12 cellular contexts compared by ENCODE assay signal in the genomic region with DNA sequence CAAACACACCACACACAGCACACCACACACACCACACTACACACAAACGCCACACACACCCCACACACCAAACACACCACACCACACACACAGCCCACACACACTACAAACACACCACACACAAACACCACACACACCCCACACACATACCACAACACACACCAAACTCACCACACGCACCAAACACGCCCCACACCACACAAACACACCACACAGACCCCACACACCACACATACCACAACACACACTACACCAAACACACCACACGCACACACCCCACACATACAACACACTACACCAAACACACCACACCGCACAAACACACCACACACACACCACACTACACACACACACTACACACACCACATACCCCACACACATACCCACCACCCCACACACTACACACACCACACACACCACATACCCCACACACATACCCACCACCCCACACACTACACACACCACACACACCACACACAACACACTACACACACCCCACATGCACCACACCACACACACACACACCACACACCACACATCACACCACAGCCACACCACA.
DNase-seq lines count a peak whose midpoint lies in the region; TF ChIP-seq lines count a peak whose summit lies in the region.
"Had no signal": no experiment of that assay in that cellular context is flagged by ENCODE, and none has a peak within 500 bp of the region (broad histone marks: within the 10 kb centered on the region; RNA-seq: fewer than 3 reads in every experiment).

No MANE protein-coding gene starts in this region.

- intact Hi-C loops in activated CD4-positive, alpha-beta memory T cell treated with anti-CD3 and anti-CD28 coated beads for 36 hours (cut with micrococcal nuclease) = loop anchor here (10.0 kb wide), 1 partner anchor 188 kb away; no protein-coding TSS in a partner anchor
- intact Hi-C loops in stomach (cut with DNase I; ENCODE audit: low total_unique reads) = no loop called here

- H3K27ac Mint-ChIP-seq in activated CD4-positive, alpha-beta memory T cell treated with anti-CD3 and anti-CD28 coated beads for 36 hours = no peak overlapping the region
- H3K27ac Mint-ChIP-seq in activated CD4-positive, alpha-beta memory T cell treated with anti-CD3 and anti-CD28 coated beads, Interleukin-2, amount 10 ng/mL, durations not matched to agents 7 days and 5 days = no peak overlapping the region
- H3K27ac Mint-ChIP-seq in activated naive CD8-positive, alpha-beta T cell treated with anti-CD3 and anti-CD28 coated beads for 36 hours = peak overlapping the region; percentile 28
- peak overlapping the region; percentile 80 to 95 (median 90) for H3K27ac Mint-ChIP-seq in immature natural killer cell

- no peaks in the 10 kb centered on the region for H3K9me3 Mint-ChIP-seq in activated CD4-positive, alpha-beta memory T cell treated with anti-CD3 and anti-CD28 coated beads for 36 hours
- H3K9me3 Mint-ChIP-seq in activated CD4-positive, alpha-beta memory T cell treated with anti-CD3 and anti-CD28 coated beads, Interleukin-2, amount 10 ng/mL, durations not matched to agents 7 days and 5 days = no peaks in the 10 kb centered on the region
- peaks cover 12% of the 10 kb centered on the region for H3K9me3 Mint-ChIP-seq in activated naive CD8-positive, alpha-beta T cell treated with anti-CD3 and anti-CD28 coated beads for 36 hours
- H3K9me3 Mint-ChIP-seq in immature natural killer cell = peaks cover 0 to 3% (median 0%) of the 10 kb centered on the region in 6 donors

- POLR2A ChIA-PET in activated CD4-positive, alpha-beta memory T cell treated with anti-CD3 and anti-CD28 coated beads for 36 hours (lab: Charles Lee) = no interaction called here
- POLR2A ChIA-PET in activated CD4-positive, alpha-beta memory T cell treated with anti-CD3 and anti-CD28 coated beads, Interleukin-2, amount 10 ng/mL, durations not matched to agents 7 days and 5 days (lab: Charles Lee) = interaction anchor here (0.7 kb wide), 1 partner anchor 151 kb away, joined by 3 read pairs; a partner anchor contains a TSS

- peaks cover 0 to 33% (median 19%) of the 10 kb centered on the region in 3 donors for H3K27me3 ChIP-seq in stomach

- H3K27ac ChIP-seq in stomach = peak overlapping the region in 3 of 5 donors; percentile 39 to 66 (median 64)
- H3K27ac ChIP-seq: A549 had no signal

- 82 to 98% (median 94%) methylated on average over 5 of the region's 5 CpGs for WGBS in stomach, 5 donors

- no peak for DNase-seq in activated CD4-positive, alpha-beta memory T cell treated with anti-CD3 and anti-CD28 coated beads for 36 hours
- DNase-seq in activated CD4-positive, alpha-beta memory T cell treated with anti-CD3 and anti-CD28 coated beads, Interleukin-2, amount 10 ng/mL, durations not matched to agents 7 days and 5 days = no peak
- no peak for DNase-seq in activated naive CD8-positive, alpha-beta T cell treated with anti-CD3 and anti-CD28 coated beads for 36 hours
- peak in 1 of 3 donors; percentile 48 for DNase-seq in immature natural killer cell
- no peak for DNase-seq in stomach
- DNase-seq in NCI-H1436 (lab: John Stamatoyannopoulos, UW) = no peak
- DNase-seq in activated CD4-positive, alpha-beta T cell treated with anti-CD3 and anti-CD28 coated beads, Interleukin-2, amount 50 U/mL, for 4 hours = no peak
- DNase-seq in Ammon's horn (ENCODE audit: low spot score) = no peak
- DNase-seq: activated CD4-positive, CD25-positive, alpha-beta regulatory T cell treated with anti-CD3 and anti-CD28 coated beads, Interleukin-2, amount 50 U/mL, for 72 hours; NCI-H748 treated with DMSO at 0.1 percent for 48 hours had no signal

- CTCF ChIA-PET in activated CD4-positive, alpha-beta memory T cell treated with anti-CD3 and anti-CD28 coated beads for 36 hours (lab: Charles Lee) = interaction anchor here (0.6 to 1.1 kb wide), 5 partner anchors 20 to 523 kb away, joined by 3 to 4 read pairs (median 3); no protein-coding TSS in a partner anchor
- CTCF ChIA-PET in activated CD4-positive, alpha-beta memory T cell treated with anti-CD3 and anti-CD28 coated beads, Interleukin-2, amount 10 ng/mL, durations not matched to agents 7 days and 5 days (lab: Charles Lee) = interaction anchor here (1.2 kb wide), 1 partner anchor 153 kb away, joined by 4 read pairs; no protein-coding TSS in a partner anchor

- no peak for TF ChIP-seq CTCF in stomach (IDR thresholded peaks at IDR 0.05)

- peak overlapping the region; percentile 37 to 46 (median 46) for H3K4me3 ChIP-seq in stomach
- H3K4me3 ChIP-seq: A549 had no signal

- H3K36me3 ChIP-seq in stomach = no peaks in the 10 kb centered on the region
- H3K36me3 ChIP-seq: gastroesophageal sphincter had no signal

- H3K4me3 Mint-ChIP-seq in activated CD4-positive, alpha-beta memory T cell treated with anti-CD3 and anti-CD28 coated beads for 36 hours = peak overlapping the region; percentile 45
- H3K4me3 Mint-ChIP-seq in activated CD4-positive, alpha-beta memory T cell treated with anti-CD3 and anti-CD28 coated beads, Interleukin-2, amount 10 ng/mL, durations not matched to agents 7 days and 5 days = no peak overlapping the region
- H3K4me3 Mint-ChIP-seq in activated naive CD8-positive, alpha-beta T cell treated with anti-CD3 and anti-CD28 coated beads for 36 hours = peak overlapping the region; percentile 32
- peak overlapping the region; percentile 74 to 90 (median 78) for H3K4me3 Mint-ChIP-seq in immature natural killer cell

- H3K4me1 Mint-ChIP-seq in activated CD4-positive, alpha-beta memory T cell treated with anti-CD3 and anti-CD28 coated beads for 36 hours (ENCODE audit: low read depth) = peaks cover 26% of the 10 kb centered on the region
- peaks cover 43% of the 10 kb centered on the region for H3K4me1 Mint-ChIP-seq in activated CD4-positive, alpha-beta memory T cell treated with anti-CD3 and anti-CD28 coated beads, Interleukin-2, amount 10 ng/mL, durations not matched to agents 7 days and 5 days
- H3K4me1 Mint-ChIP-seq in activated naive CD8-positive, alpha-beta T cell treated with anti-CD3 and anti-CD28 coated beads for 36 hours = peaks cover 39% of the 10 kb centered on the region
- peaks cover 61 to 67% of the 10 kb centered on the region in 2 donors for H3K4me1 Mint-ChIP-seq in immature natural killer cell

- TF ChIP-seq EP300 in stomach (IDR thresholded peaks at IDR 0.05) = no peak

- no peaks in the 10 kb centered on the region for H3K9me3 ChIP-seq in stomach
- H3K9me3 ChIP-seq: A549, gastroesophageal sphincter had no signal

- H3K4me1 ChIP-seq in stomach = peaks cover 32 to 58% (median 50%) of the 10 kb centered on the region in 4 donors

- TF ChIP-seq POLR2A in stomach (IDR thresholded peaks at IDR 0.05) = no peak

- peaks cover 29% of the 10 kb centered on the region for H3K27me3 Mint-ChIP-seq in activated CD4-positive, alpha-beta memory T cell treated with anti-CD3 and anti-CD28 coated beads for 36 hours
- H3K27me3 Mint-ChIP-seq in activated CD4-positive, alpha-beta memory T cell treated with anti-CD3 and anti-CD28 coated beads, Interleukin-2, amount 10 ng/mL, durations not matched to agents 7 days and 5 days = peaks cover 58% of the 10 kb centered on the region
- H3K27me3 Mint-ChIP-seq in activated naive CD8-positive, alpha-beta T cell treated with anti-CD3 and anti-CD28 coated beads for 36 hours = peaks cover 15% of the 10 kb centered on the region
- peaks cover 20 to 33% (median 28%) of the 10 kb centered on the region in 3 donors for H3K27me3 Mint-ChIP-seq in immature natural killer cell (ENCODE audit: low read depth in 3 of 3)

- H3K36me3 Mint-ChIP-seq in activated CD4-positive, alpha-beta memory T cell treated with anti-CD3 and anti-CD28 coated beads for 36 hours = no peaks in the 10 kb centered on the region
- no peaks in the 10 kb centered on the region for H3K36me3 Mint-ChIP-seq in activated CD4-positive, alpha-beta memory T cell treated with anti-CD3 and anti-CD28 coated beads, Interleukin-2, amount 10 ng/mL, durations not matched to agents 7 days and 5 days (ENCODE audit: low read depth)
- peaks cover 4% of the 10 kb centered on the region for H3K36me3 Mint-ChIP-seq in activated naive CD8-positive, alpha-beta T cell treated with anti-CD3 and anti-CD28 coated beads for 36 hours
- no peaks in the 10 kb centered on the region for H3K36me3 Mint-ChIP-seq in immature natural killer cell

Comparison
In these comparisons a context has a peak if more than half of its experiments do, and no peak if none do; other contexts are left out.
1. H3K27ac Mint-ChIP-seq: peak in activated naive CD8-positive, alpha-beta T cell treated with anti-CD3 and anti-CD28 coated beads for 36 hours (single experiment) and immature natural killer cell (6 of 6); none in activated CD4-positive, alpha-beta memory T cell treated with anti-CD3 and anti-CD28 coated beads for 36 hours (single experiment) and activated CD4-positive, alpha-beta memory T cell treated with anti-CD3 and anti-CD28 coated beads, Interleukin-2, amount 10 ng/mL, durations not matched to agents 7 days and 5 days (single experiment).